In genomic region chr1:176820292-176821056, GRCh38 we compare ENCODE assay signal across 15 cellular contexts.
"Had no signal": no experiment of that assay in that cellular context is flagged by ENCODE, and none has a peak within 500 bp of the region (broad histone marks: within the 10 kb centered on the region; RNA-seq: fewer than 3 reads in every experiment).

No MANE protein-coding gene starts in this region.

- H3K4me3 ChIP-seq: cardiac muscle cell, colonic mucosa, gastrocnemius medialis, heart right ventricle, thoracic aorta, vagina had no signal

- H3K36me3 ChIP-seq: cardiac muscle cell, colonic mucosa, gastrocnemius medialis, heart right ventricle, thoracic aorta, vagina had no signal

- H3K27me3 ChIP-seq: cardiac muscle cell, colonic mucosa, gastrocnemius medialis, vagina had no signal

- H3K9me3 ChIP-seq: colonic mucosa, gastrocnemius medialis, heart right ventricle, thoracic aorta, vagina had no signal

- H3K27ac ChIP-seq: cardiac muscle cell, colonic mucosa, gastrocnemius medialis, heart right ventricle, thoracic aorta, vagina had no signal

- H3K4me1 ChIP-seq: colonic mucosa, gastrocnemius medialis, heart right ventricle, vagina had no signal

- ATAC-seq: activated CD4-positive, CD25-positive, alpha-beta regulatory T cell treated with anti-CD3 and anti-CD28 coated beads, Interleukin-2, amount 50 U/mL, for 24 hours; heart right ventricle; left ventricle myocardium superior had no signal

- DNase-seq: activated gamma-delta T cell; activated naive CD8-positive, alpha-beta T cell treated with anti-CD3 and anti-CD28 coated beads for 36 hours; activated T-cell treated with anti-CD3 and anti-CD28 coated beads, Interleukin-2, amount 50 U/mL, for 24 hours; colonic mucosa; gastrocnemius medialis; heart right ventricle; islet precursor cell; left ventricle myocardium superior; mesendoderm; stimulated activated CD4-positive, alpha-beta T cell treated with anti-CD3 and anti-CD28 coated beads, Interleukin-15, amount 100 ng/mL, for 24 hours; stimulated activated CD4-positive, alpha-beta T cell treated with anti-CD3 and anti-CD28 coated beads, Interleukin-4, amount 100 ng/mL, for 24 hours had no signal
